In the genomic region with DNA sequence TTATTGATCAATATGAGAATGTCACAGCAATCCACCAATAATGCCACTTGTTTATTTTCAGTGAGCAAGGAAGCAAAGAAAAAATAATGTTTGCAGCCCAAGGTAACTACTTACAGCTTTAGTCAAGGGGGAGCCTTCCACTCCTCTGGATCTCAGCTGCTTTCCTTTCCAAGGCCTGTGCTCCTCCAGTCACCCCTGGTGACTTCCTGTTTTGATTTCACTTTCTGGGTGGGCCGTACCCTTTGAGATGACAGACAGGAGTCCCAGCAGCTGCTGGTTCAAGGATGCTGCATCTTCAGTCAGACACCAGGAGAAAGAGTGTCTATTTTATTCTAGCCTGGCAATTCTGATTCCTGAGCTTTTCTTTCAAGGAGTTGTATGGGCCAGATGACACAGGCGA, we compare ENCODE assay signal across 8 cellular contexts. TPM values are rescaled to one million over a fixed set of nuclear protein-coding genes. Genes with fewer than 3 reads are reported as not detected.
DNase-seq lines count a peak whose midpoint lies in the region; ATAC-seq and TF ChIP-seq lines count a peak whose summit lies in the region.

No MANE protein-coding gene starts in this region.

- ATAC-seq in GM19035 (IDR thresholded peaks at IDR 0.05; ENCODE audit: unreplicated experiment) (peak; percentile 90), HG03064 (IDR thresholded peaks at IDR 0.05; ENCODE audit: low read depth, unreplicated experiment) (peak; percentile 91), T-cell (replicated peaks in 1 of 4) (peak; percentile 95 to 99 (median 99))

- H3K27ac Mint-ChIP-seq in T-cell, result peak overlapping the region; percentile 83 to 95

- H3K4me3 Mint-ChIP-seq in T-cell, result peak overlapping the region; percentile 74 to 78 (median 76)

- no peak overlapping the region for H3K27ac ChIP-seq in colonic mucosa

- H3K27me3 ChIP-seq in colonic mucosa, result no peaks in the 10 kb centered on the region

- intact Hi-C loops in colonic mucosa (cut with DNase I), result no loop called here

- DNase-seq in T-cell (peak; percentile 20 to 71 (median 51)), colonic mucosa (peak; percentile 25), retina (no peak), NCI-H2081 treated with DMSO at 0.1 percent for 48 hours (lab: John Stamatoyannopoulos, UW) (no peak), NCI-H187 treated with DMSO at 0.1 percent for 48 hours (lab: John Stamatoyannopoulos, UW) (no peak)
- DNase-seq in stimulated activated CD8-positive, alpha-beta memory T cell treated with anti-CD3 and anti-CD28 coated beads, Interleukin-12 subunit alpha, Interleukin-12 subunit beta, amount 100 ng/mL, for 4 hours (ENCODE audit: low read depth), result peak; percentile 7

- no peaks in the 10 kb centered on the region for H3K36me3 ChIP-seq in colonic mucosa

- no peaks in the 10 kb centered on the region for H3K36me3 Mint-ChIP-seq in T-cell

- POLR2A ChIA-PET in T-cell (lab: Charles Lee), result interaction anchor here in 1 of 2 donors (0.7 to 1.4 kb wide), 2 partner anchors 54 to 56 kb away, joined by 3 to 6 read pairs; no protein-coding TSS in a partner anchor

- peaks cover 33 to 44% (median 42%) of the 10 kb centered on the region in 3 donors for H3K4me1 Mint-ChIP-seq in T-cell

- H3K9me3 Mint-ChIP-seq in T-cell, result no peaks in the 10 kb centered on the region

- no peaks in the 10 kb centered on the region for H3K9me3 ChIP-seq in colonic mucosa

- H3K9ac ChIP-seq in colonic mucosa (ENCODE audit: low read depth in 2 of 2, low read length in 2 of 2), result no peak overlapping the region

- H3K4me1 ChIP-seq in colonic mucosa, result no peaks in the 10 kb centered on the region

- H3K4me3 ChIP-seq in colonic mucosa, result no peak overlapping the region

- CTCF ChIA-PET in T-cell (lab: Charles Lee), result interaction anchor here (0.6 to 2.0 kb wide), 6 partner anchors 10 to 300 kb away, joined by 3 to 8 read pairs (median 4); a partner anchor contains a TSS

- no peaks in the 10 kb centered on the region for H3K27me3 Mint-ChIP-seq in T-cell

- no peak for TF ChIP-seq CTCF in colonic mucosa (IDR thresholded peaks at IDR 0.05)

RNA-seq across cellular contexts. Expression of a gene that starts 5.6 kb away (rescaled TPM):
- total RNA-seq in T-cell (10 to 100 TPM; 18.4 to 28.1 (median 19.9) TPM), colonic mucosa (1 to 10 TPM in 1 of 2 donors, under 1 TPM in 1; 0.84 to 1.6 TPM)

RNA-seq across cellular contexts. Expression of a gene that starts 35.2 kb away (rescaled TPM):
- 10 to 100 TPM in 3 of 5 donors, 1 to 10 TPM in 2; 5.5 to 15.8 (median 13.0) TPM for total RNA-seq in T-cell
- total RNA-seq in colonic mucosa, result 10 to 100 TPM; 11.1 to 11.8 TPM

RNA-seq across cellular contexts. Expression of a gene that starts 49.4 kb away (rescaled TPM):
- total RNA-seq in T-cell (not detected), colonic mucosa (1 to 10 TPM in 1 of 2 donors, under 1 TPM in 1; 0.62 to 6.4 TPM)

RNA-seq across cellular contexts. Expression of a gene that starts 51.1 kb away (rescaled TPM):
- total RNA-seq in T-cell (1,000 to 10,000 TPM; 2,053 to 2,496 (median 2,353) TPM), colonic mucosa (100 to 1,000 TPM; 829 to 885 TPM)

Comparison
In these comparisons a context has a peak if more than half of its experiments do, and no peak if none do; other contexts are left out.
1. DNase-seq: peak in T-cell (34 of 34), colonic mucosa (single experiment) and stimulated activated CD8-positive, alpha-beta memory T cell treated with anti-CD3 and anti-CD28 coated beads, Interleukin-12 subunit alpha, Interleukin-12 subunit beta, amount 100 ng/mL, for 4 hours (single experiment); none in retina (single experiment), NCI-H2081 treated with DMSO at 0.1 percent for 48 hours (single experiment) and NCI-H187 treated with DMSO at 0.1 percent for 48 hours (single experiment).
2. RNA of a gene that starts 5.6 kb away (total RNA-seq): 18.4 to 28.1 TPM in T-cell; 0.84 to 1.6 TPM in colonic mucosa; every median in the first group is over 4 times any median in the second.
3. Peak in every context shown above with its lines, with median percentiles within 50 percentile points of each other: ATAC-seq.